ENCODE assay signal across 20 cellular contexts in genomic region chr4:24644983-24645764, GRCh38.
DNase-seq lines count a peak whose midpoint lies in the region; ATAC-seq and TF ChIP-seq lines count a peak whose summit lies in the region.
"Had no signal": no experiment of that assay in that cellular context is flagged by ENCODE, and none has a peak within 500 bp of the region (broad histone marks: within the 10 kb centered on the region; RNA-seq: fewer than 3 reads in every experiment).

No MANE protein-coding gene starts in this region.

- no peak for ATAC-seq in HG03280 (IDR thresholded peaks at IDR 0.05; ENCODE audit: unreplicated experiment)
- ATAC-seq: activated T-helper 17 cell treated with anti-CD3 and anti-CD28 coated beads, Interleukin-2, amount 50 U/mL, for 72 hours; esophagus mucosa; naive thymus-derived CD8-positive, alpha-beta T cell had no signal

- no peak overlapping the region for H3K4me3 ChIP-seq in epithelial cell of esophagus (ENCODE audit: low read length)
- H3K4me3 ChIP-seq in esophagus muscularis mucosa = no peak overlapping the region
- H3K4me3 ChIP-seq: skin epidermis, vagina had no signal

- 74% methylated on average over 6 of the region's 6 CpGs for WGBS in esophagus muscularis mucosa

- intact Hi-C loops in esophagus muscularis mucosa (cut with DNase I) = no loop called here

- peaks cover 6 to 26% (median 21%) of the 10 kb centered on the region in 4 donors for H3K4me1 ChIP-seq in esophagus muscularis mucosa
- H3K4me1 ChIP-seq: vagina had no signal

- no peaks in the 10 kb centered on the region for H3K9me3 ChIP-seq in esophagus muscularis mucosa
- H3K9me3 ChIP-seq: vagina had no signal

- H3K36me3 ChIP-seq in esophagus muscularis mucosa = no peaks in the 10 kb centered on the region
- H3K36me3 ChIP-seq: vagina had no signal

- TF ChIP-seq EP300 in esophagus muscularis mucosa (IDR thresholded peaks at IDR 0.05) = no peak

- H3K27ac ChIP-seq in esophagus muscularis mucosa (replicated peaks in 1 of 4) = no peak overlapping the region
- H3K27ac ChIP-seq: vagina had no signal

- no peak for TF ChIP-seq CTCF in epithelial cell of esophagus (IDR thresholded peaks at IDR 0.05; ENCODE audit: insufficient read depth, low read depth, low read length, missing control alignments)
- TF ChIP-seq CTCF in esophagus muscularis mucosa (IDR thresholded peaks at IDR 0.05) = no peak
- no peak for TF ChIP-seq CTCF in GM13977 (IDR thresholded peaks at IDR 0.05; ENCODE audit: extremely low read depth, insufficient read depth, missing control alignments)

- peak; percentile 31 for DNase-seq in HCEC 1CT
- DNase-seq in OCI-M1 (lab: John Stamatoyannopoulos, UW) = peak; percentile 14
- DNase-seq in epithelial cell of esophagus (ENCODE audit: low read depth) = peak; percentile 37
- DNase-seq in renal cortical epithelial cell (ENCODE audit: low read depth) = peak; percentile 61
- no peak for DNase-seq in esophagus muscularis mucosa (ENCODE audit: extremely low spot score)
- DNase-seq in GM13977 (ENCODE audit: low spot score) = no peak
- DNase-seq: activated CD4-positive, CD25-positive, alpha-beta regulatory T cell treated with anti-CD3 and anti-CD28 coated beads, Interleukin-2, amount 50 U/mL, for 72 hours; caudate nucleus; hippocampal formation; kidney; naive thymus-derived CD8-positive, alpha-beta T cell; NCI-H1048; NCI-H2107; NCI-H524 treated with DMSO at 0.1 percent for 48 hours; stimulated activated CD4-positive, alpha-beta T cell treated with anti-CD3 and anti-CD28 coated beads, Interleukin-4, amount 100 ng/mL, for 24 hours had no signal

- H3K27me3 ChIP-seq in esophagus muscularis mucosa = no peaks in the 10 kb centered on the region
- H3K27me3 ChIP-seq: vagina had no signal

- no peak for TF ChIP-seq POLR2A in esophagus muscularis mucosa (IDR thresholded peaks at IDR 0.05; ENCODE audit: low read depth)

- in situ Hi-C loops in GM13977 (cut with MboI; ENCODE audit: low pct_unique_long_range_greater_than_20kb, low sequenced_read_pairs, unreplicated experiment) = no loop called here

Comparison
In these comparisons a context has a peak if more than half of its experiments do, and no peak if none do; other contexts are left out.
1. DNase-seq: peak in HCEC 1CT (single experiment), OCI-M1 (single experiment), epithelial cell of esophagus (single experiment) and renal cortical epithelial cell (single experiment); none in esophagus muscularis mucosa (single experiment) and GM13977 (single experiment).